ENCODE assay signal across 9 cellular contexts in genomic region chr2:55047677-55048299, GRCh38. TPM values are rescaled to one million over a fixed set of nuclear protein-coding genes. Genes with fewer than 3 reads are reported as not detected.
DNase-seq lines count a peak whose midpoint lies in the region; ATAC-seq, FAIRE-seq and TF ChIP-seq lines count a peak whose summit lies in the region.
"Had no signal": no experiment of that assay in that cellular context is flagged by ENCODE, and none has a peak within 500 bp of the region (broad histone marks: within the 10 kb centered on the region; RNA-seq: fewer than 3 reads in every experiment).

No MANE protein-coding gene starts in this region.

- H3K27ac ChIP-seq in OCI-LY7 (ENCODE audit: low read depth, low read length, poor library complexity, severe bottlenecking) (peak overlapping the region; percentile 89), lower lobe of right lung (peak overlapping the region; percentile 98), tibial nerve (peak overlapping the region; percentile 97 to 99 (median 99))

- H3K9me3 ChIP-seq in OCI-LY7 (ENCODE audit: low read length), result no peaks in the 10 kb centered on the region
- no peaks in the 10 kb centered on the region for H3K9me3 ChIP-seq in lower lobe of right lung
- H3K9me3 ChIP-seq in tibial nerve, result no peaks in the 10 kb centered on the region

- TF ChIP-seq POLR2A in tibial nerve (IDR thresholded peaks at IDR 0.05), result no peak

- H3K27me3 Mint-ChIP-seq in activated T-cell treated with anti-CD3 and anti-CD28 coated beads, Interleukin-2, amount 50 U/mL, for 4 hours (ENCODE audit: low read depth), result no peaks in the 10 kb centered on the region

- intact Hi-C loops in OCI-LY7 (cut with micrococcal nuclease; ENCODE audit: unreplicated experiment), result no loop called here
- intact Hi-C loops in lower lobe of right lung (cut with DNase I), result no loop called here

- no peak for FAIRE-seq in bronchial epithelial cell (lab: Jason Lieb, UNC)
- FAIRE-seq: GM18507 had no signal

- H3K36me3 ChIP-seq in OCI-LY7 (ENCODE audit: insufficient read depth, low read length) (peaks cover 7% of the 10 kb centered on the region; the same call in 1 of the 2 replicates), bronchial epithelial cell (ENCODE audit: control insufficient read depth, insufficient read depth, low read length) (peaks cover 1% of the 10 kb centered on the region), lower lobe of right lung (no peaks in the 10 kb centered on the region), tibial nerve (no peaks in the 10 kb centered on the region)

- ATAC-seq in activated T-cell treated with anti-CD3 and anti-CD28 coated beads, Interleukin-2, amount 50 U/mL, for 4 hours, result no peak
- no peak for ATAC-seq in lower lobe of right lung

- H2AFZ ChIP-seq in OCI-LY7 (ENCODE audit: low read length), result no peak overlapping the region

- no peak for TF ChIP-seq CTCF in OCI-LY7 (conservative IDR thresholded peaks at IDR 0.05; ENCODE audit: low read length)
- TF ChIP-seq CTCF in bronchial epithelial cell (IDR thresholded peaks at IDR 0.05; ENCODE audit: insufficient read depth, low read length, severe bottlenecking), result no peak
- TF ChIP-seq CTCF in lower lobe of right lung (IDR thresholded peaks at IDR 0.05), result no peak
- TF ChIP-seq CTCF in tibial nerve (IDR thresholded peaks at IDR 0.05), result no peak

- no peak for DNase-seq in activated T-cell treated with anti-CD3 and anti-CD28 coated beads, Interleukin-2, amount 50 U/mL, for 4 hours
- no peak for DNase-seq in activated T-cell treated with anti-CD3 and anti-CD28 coated beads for 4 hours
- DNase-seq in OCI-LY7 (ENCODE audit: low spot score), result peak; percentile 44
- DNase-seq in bronchial epithelial cell (ENCODE audit: low read depth), result peak; percentile 86
- DNase-seq in lower lobe of right lung, result no peak
- DNase-seq in tibial nerve (ENCODE audit: low spot score in 2 of 2), result no peak
- no peak for DNase-seq in occipital lobe (lab: John Stamatoyannopoulos, UW)
- no peak for DNase-seq in stimulated activated CD4-positive, alpha-beta T cell treated with anti-CD3 and anti-CD28 coated beads, Interleukin-2, amount 100 ng/mL, for 24 hours

- peak in 1 of 2 donors; percentile 24 for TF ChIP-seq EP300 in tibial nerve (IDR thresholded peaks at IDR 0.05)

- H3K4me2 ChIP-seq in OCI-LY7 (ENCODE audit: low read length), result peak overlapping the region; percentile 100

- H3K27me3 ChIP-seq in bronchial epithelial cell (ENCODE audit: control insufficient read depth, insufficient read depth, low read length), result no peaks in the 10 kb centered on the region
- H3K27me3 ChIP-seq in lower lobe of right lung (ENCODE audit: low read depth), result no peaks in the 10 kb centered on the region
- H3K27me3 ChIP-seq in tibial nerve, result no peaks in the 10 kb centered on the region

- peak overlapping the region; percentile 75 for H3K4me3 ChIP-seq in OCI-LY7 (ENCODE audit: low read depth, low read length, poor library complexity, severe bottlenecking)
- peak overlapping the region; percentile 72 for H3K4me3 ChIP-seq in bronchial epithelial cell (ENCODE audit: low read depth, low read length)
- H3K4me3 ChIP-seq in lower lobe of right lung, result peak overlapping the region; percentile 96
- H3K4me3 ChIP-seq in tibial nerve, result peak overlapping the region; percentile 71 to 98 (median 94)

- no peaks in the 10 kb centered on the region for H3K9me3 Mint-ChIP-seq in activated T-cell treated with anti-CD3 and anti-CD28 coated beads, Interleukin-2, amount 50 U/mL, for 4 hours

- peak overlapping the region; percentile 77 for H3K4me3 Mint-ChIP-seq in activated T-cell treated with anti-CD3 and anti-CD28 coated beads, Interleukin-2, amount 50 U/mL, for 4 hours

- 8 to 9% methylated on average over 9 of the region's 9 CpGs for WGBS in tibial nerve, 2 donors

- H3K4me1 ChIP-seq in OCI-LY7 (ENCODE audit: insufficient read depth, low read length, poor library complexity, severe bottlenecking), result peaks cover 34% of the 10 kb centered on the region
- peaks cover 63% of the 10 kb centered on the region for H3K4me1 ChIP-seq in lower lobe of right lung
- peaks cover 0 to 65% (median 24%) of the 10 kb centered on the region in 4 donors for H3K4me1 ChIP-seq in tibial nerve

- CTCF ChIA-PET in OCI-LY7 (lab: Charles Lee; ENCODE audit: unreplicated experiment), result interaction anchor here (1.0 to 1.3 kb wide), 2 partner anchors 13 to 22 kb away, joined by 3 read pairs; no protein-coding TSS in a partner anchor

- H3K4me1 Mint-ChIP-seq in activated T-cell treated with anti-CD3 and anti-CD28 coated beads, Interleukin-2, amount 50 U/mL, for 4 hours (ENCODE audit: low read depth), result peaks cover 59% of the 10 kb centered on the region

- POLR2A ChIA-PET in OCI-LY7 (lab: Charles Lee), result interaction anchor here (0.6 to 3.3 kb wide), 14 partner anchors 7 to 58 kb away, joined by 3 to 17 read pairs (median 4); no protein-coding TSS in a partner anchor

- H4K20me1 ChIP-seq in OCI-LY7 (ENCODE audit: insufficient read depth, low read length), result peaks cover 23% of the 10 kb centered on the region

- H3K36me3 Mint-ChIP-seq in activated T-cell treated with anti-CD3 and anti-CD28 coated beads, Interleukin-2, amount 50 U/mL, for 4 hours (ENCODE audit: insufficient read depth), result no peaks in the 10 kb centered on the region

- no TSS peak for BruUV-seq in OCI-LY7 (replicated peaks; lab: Mats Ljungman, UMichigan)

- H3K79me2 ChIP-seq in OCI-LY7 (ENCODE audit: insufficient read depth, low read depth, low read length), result peaks cover 86% of the 10 kb centered on the region

- no peaks in the 10 kb centered on the region for H3K9me2 ChIP-seq in OCI-LY7 (ENCODE audit: insufficient read depth, low read length)

RNA-seq across cellular contexts. Expression of gene RTN4, which starts 2.5 kb away (rescaled TPM):
- total RNA-seq in activated T-cell treated with anti-CD3 and anti-CD28 coated beads, Interleukin-2, amount 50 U/mL, for 4 hours, result 10 to 100 TPM; 71.4 to 75.9 (median 73.6) TPM
- 27.5 and 36.5 TPM in 2 replicates for total RNA-seq in OCI-LY7 (2014; rRNA removed; shearing (Covaris generic))
- total RNA-seq in OCI-LY7 (2022) (74.1 and 75.2 TPM in 2 replicates), bronchial epithelial cell (106 and 162 TPM in 2 replicates), lower lobe of right lung (317 TPM), tibial nerve (100 to 1,000 TPM; 232 to 245 (median 243) TPM), occipital lobe (588 TPM)

Comparison
In these comparisons a context has a peak if more than half of its experiments do, and no peak if none do; other contexts are left out.
1. DNase-seq: peak in OCI-LY7 (single experiment) and bronchial epithelial cell (single experiment); none in activated T-cell treated with anti-CD3 and anti-CD28 coated beads, Interleukin-2, amount 50 U/mL, for 4 hours (single experiment), activated T-cell treated with anti-CD3 and anti-CD28 coated beads for 4 hours (single experiment), lower lobe of right lung (single experiment), tibial nerve (0 of 2), occipital lobe (single experiment) and stimulated activated CD4-positive, alpha-beta T cell treated with anti-CD3 and anti-CD28 coated beads, Interleukin-2, amount 100 ng/mL, for 24 hours (0 of 2).
2. Peak in every context shown above with its lines, with median percentiles within 50 percentile points of each other: H3K27ac ChIP-seq and H3K4me3 ChIP-seq.